30 cellular contexts compared by ENCODE assay signal in genomic region chr3:176491084-176491483, GRCh38.
"Had no signal": no experiment of that assay in that cellular context is flagged by ENCODE, and none has a peak within 500 bp of the region (broad histone marks: within the 10 kb centered on the region; RNA-seq: fewer than 3 reads in every experiment).

No MANE protein-coding gene starts in this region.

- H3K9ac ChIP-seq: KMS-11 had no signal

- H3K9me3 ChIP-seq: MG63 had no signal

- H3K27me3 ChIP-seq: MG63 had no signal

- H3K4me2 ChIP-seq: KMS-11 had no signal

- H3K36me3 ChIP-seq: MG63 had no signal

- DNase-seq: Karpas-422, Kasumi-1, MG63, MV-4-11, NCI-H1048, NCI-H1092, NCI-H1092 treated with DMSO at 0.1 percent for 48 hours, NCI-H1105, NCI-H1105 treated with DMSO at 0.1 percent for 48 hours, NCI-H1417 treated with DMSO at 0.1 percent for 48 hours, NCI-H1436, NCI-H1436 treated with DMSO at 0.1 percent for 48 hours, NCI-H1694, NCI-H1694 treated with DMSO at 0.1 percent for 48 hours, NCI-H187, NCI-H187 treated with DMSO at 0.1 percent for 48 hours, NCI-H1930, NCI-H2029, NCI-H2029 treated with DMSO at 0.1 percent for 48 hours, NCI-H2081, NCI-H2081 treated with DMSO at 0.1 percent for 48 hours, NCI-H2107, NCI-H2171, NCI-H2171 treated with DMSO at 0.1 percent for 48 hours, NCI-H226, NCI-H345, NCI-H446, NCI-H446 treated with DMSO at 0.1 percent for 48 hours, NCI-H510A had no signal

- H3K4me3 ChIP-seq: MG63 had no signal

- H3K27ac ChIP-seq: KMS-11 had no signal
